ENCODE assay signal across 17 cellular contexts in genomic region chr17:21166599-21167265, GRCh38. TPM values are rescaled to one million over a fixed set of nuclear protein-coding genes. Genes with fewer than 3 reads are reported as not detected.
DNase-seq lines count a peak whose midpoint lies in the region; ATAC-seq and TF ChIP-seq lines count a peak whose summit lies in the region.
"Had no signal": no experiment of that assay in that cellular context is flagged by ENCODE, and none has a peak within 500 bp of the region (broad histone marks: within the 10 kb centered on the region; RNA-seq: fewer than 3 reads in every experiment).

No MANE protein-coding gene starts in this region.

- H3K9me3 ChIP-seq in body of pancreas, result no peaks in the 10 kb centered on the region
- H3K9me3 ChIP-seq: A549, MG63, prostate gland had no signal

- TF ChIP-seq CTCF in body of pancreas (IDR thresholded peaks at IDR 0.05), result no peak

- no peak for TF ChIP-seq POLR2A in body of pancreas (IDR thresholded peaks at IDR 0.05)

- ATAC-seq in body of pancreas (no peak), left cardiac atrium (peak; percentile 12 to 67)
- ATAC-seq: foreskin keratinocyte, SK-N-SH treated with all-trans-retinoic acid at 6 μM for 48 hours had no signal

- WGBS in body of pancreas, 2 donors, result 61 to 70% methylated on average over 5 of the region's 5 CpGs

- no peaks in the 10 kb centered on the region for H3K27me3 ChIP-seq in ACC112 (ENCODE audit: insufficient read depth, low read length)
- no peaks in the 10 kb centered on the region for H3K27me3 ChIP-seq in body of pancreas
- H3K27me3 ChIP-seq in rectal smooth muscle tissue (ENCODE audit: control insufficient read depth, insufficient read depth, low read length), result no peaks in the 10 kb centered on the region
- H3K27me3 ChIP-seq: cardiac muscle cell, foreskin keratinocyte, MG63 had no signal

- peak overlapping the region; percentile 1; the same call in 1 of the 2 replicates for H3K27ac ChIP-seq in ACC112 (ENCODE audit: low read depth, low read length)
- peak overlapping the region in 3 of 4 donors; percentile 49 to 64 (median 61) for H3K27ac ChIP-seq in body of pancreas
- peak overlapping the region; percentile 86 for H3K27ac ChIP-seq in rectal smooth muscle tissue (ENCODE audit: low read depth, low read length)
- H3K27ac ChIP-seq: A549, cardiac muscle cell, foreskin keratinocyte, prostate gland had no signal

- DNase-seq in body of pancreas, result no peak
- no peak for DNase-seq in left cardiac atrium
- no peak for DNase-seq in DMS153 treated with DMSO at 0.1 percent for 48 hours (lab: John Stamatoyannopoulos, UW; ENCODE audit: unreplicated experiment)
- DNase-seq in activated T-cell treated with anti-CD3 and anti-CD28 coated beads for 4 hours, result no peak
- no peak for DNase-seq in foreskin melanocyte
- DNase-seq in hippocampal formation (lab: John Stamatoyannopoulos, UW), result no peak
- DNase-seq: activated T-cell treated with anti-CD3 and anti-CD28 coated beads, Interleukin-2, amount 50 U/mL, for 48 hours; DMS79; H7; MG63 had no signal

- H2AFZ ChIP-seq in ACC112 (ENCODE audit: low read length, unreplicated experiment), result peak overlapping the region; percentile 58

- no peaks in the 10 kb centered on the region for H3K36me3 ChIP-seq in ACC112 (ENCODE audit: insufficient read depth, low read length)
- no peaks in the 10 kb centered on the region for H3K36me3 ChIP-seq in body of pancreas (replicated peaks in 1 of 2; ENCODE audit: insufficient read depth in 1 of 2, low read depth in 2 of 2)
- H3K36me3 ChIP-seq in rectal smooth muscle tissue (ENCODE audit: control insufficient read depth, insufficient read depth, low read length), result no peaks in the 10 kb centered on the region
- H3K36me3 ChIP-seq: cardiac muscle cell, MG63, prostate gland had no signal

- H3K9ac ChIP-seq in rectal smooth muscle tissue (ENCODE audit: low read length), result no peak overlapping the region

- H3K79me2 ChIP-seq in ACC112 (ENCODE audit: control insufficient read depth, insufficient read depth, low read length, unreplicated experiment), result peaks cover 7% of the 10 kb centered on the region

- intact Hi-C loops in body of pancreas (cut with DNase I), result no loop called here
- intact Hi-C loops in left cardiac atrium (cut with DNase I), result loop anchor here in 1 of 2 donors (5.0 kb wide), 1 partner anchor 46 kb away; the partner anchor contains the start of gene TMEM11

- peaks cover 14% of the 10 kb centered on the region for H3K4me1 ChIP-seq in ACC112 (ENCODE audit: control insufficient read depth, insufficient read depth, low read length, unreplicated experiment)
- H3K4me1 ChIP-seq in body of pancreas, result peaks cover 47% of the 10 kb centered on the region
- H3K4me1 ChIP-seq in rectal smooth muscle tissue (ENCODE audit: control insufficient read depth, insufficient read depth, low read length), result peaks cover 26% of the 10 kb centered on the region
- H3K4me1 ChIP-seq: foreskin keratinocyte had no signal

- H3K4me3 ChIP-seq in ACC112 (ENCODE audit: low read depth, low read length), result 0 out of 2 replicates have a peak overlapping the region, but pooled peaks have one; percentile 26
- no peak overlapping the region for H3K4me3 ChIP-seq in body of pancreas
- H3K4me3 ChIP-seq in rectal smooth muscle tissue (ENCODE audit: low read length), result no peak overlapping the region
- H3K4me3 ChIP-seq: A549, cardiac muscle cell, MG63, prostate gland had no signal

RNA-seq across cellular contexts. Expression of gene DHRS7B, which starts 40.0 kb away (rescaled TPM):
- total RNA-seq in body of pancreas, result 10 to 100 TPM; 14.0 to 14.5 TPM
- 10 to 100 TPM; 25.2 to 39.6 TPM for total RNA-seq in left cardiac atrium

RNA-seq across cellular contexts. Expression of gene TMEM11, which starts 47.2 kb away (rescaled TPM):
- total RNA-seq in body of pancreas, result 10 to 100 TPM in 1 of 2 donors, 1 to 10 TPM in 1; 7.0 to 22.4 TPM
- total RNA-seq in left cardiac atrium, result 10 to 100 TPM; 26.7 to 27.3 TPM

Comparison
In these comparisons a context has a peak if more than half of its experiments do, and no peak if none do; other contexts are left out.
1. H3K27ac ChIP-seq: peak in every context shown above with its lines; median percentile 86 in rectal smooth muscle tissue; 61 in body of pancreas; 1 in ACC112.